In the genomic region with DNA sequence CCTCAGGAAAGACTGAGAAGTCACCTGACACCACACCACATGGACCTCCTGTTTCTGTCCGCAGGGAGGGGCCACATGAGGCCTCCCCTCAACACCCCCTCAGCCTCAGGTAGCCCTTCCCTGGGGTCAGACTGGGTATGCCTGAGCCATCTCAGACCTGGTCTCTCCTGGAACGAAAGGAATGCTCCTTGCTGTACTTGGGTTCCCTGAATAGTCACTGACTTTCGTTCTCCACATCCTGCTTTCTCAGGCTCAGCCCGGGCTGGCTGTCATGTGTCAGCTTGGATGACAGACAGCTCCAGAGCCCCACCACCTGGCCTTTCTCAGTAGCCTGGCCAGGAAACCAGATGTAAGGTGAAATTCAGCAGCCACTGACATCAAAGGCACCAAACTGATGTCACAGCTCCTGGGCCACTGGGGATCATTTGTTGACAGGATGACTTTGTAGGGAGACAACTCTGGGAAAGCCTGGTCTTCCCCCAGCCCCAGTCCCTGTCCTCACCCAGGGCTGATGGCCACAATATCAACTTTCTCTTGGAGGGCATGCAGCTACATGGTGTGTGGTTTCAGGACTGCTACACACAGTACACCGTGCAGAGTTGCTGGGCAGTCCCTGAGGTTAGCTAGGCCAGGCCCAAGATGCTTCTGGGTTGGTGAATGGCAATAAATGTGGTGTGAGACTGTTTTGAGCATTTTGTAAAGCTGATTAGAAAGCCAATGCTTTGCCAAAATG, we compare ENCODE assay signal across 9 cellular contexts.
DNase-seq lines count a peak whose midpoint lies in the region; ATAC-seq, FAIRE-seq and TF ChIP-seq lines count a peak whose summit lies in the region.
"Had no signal": no experiment of that assay in that cellular context is flagged by ENCODE, and none has a peak within 500 bp of the region (broad histone marks: within the 10 kb centered on the region; RNA-seq: fewer than 3 reads in every experiment).

No MANE protein-coding gene starts in this region.

- dilution Hi-C loops in keratinocyte (cut with MboI; ENCODE audit: extremely low pct_ligation_motif_present, low sequenced_read_pairs) = no loop called here

- H2AFZ ChIP-seq in keratinocyte (ENCODE audit: control insufficient read depth, low read length) = no peak overlapping the region

- no peaks in the 10 kb centered on the region for H3K9me3 Mint-ChIP-seq in T-cell

- peak in 2 of 3 experiments; percentile 21 to 42 for DNase-seq in NCI-H1417 (lab: John Stamatoyannopoulos, UW)
- DNase-seq in NCI-H1417 treated with DMSO at 0.1 percent for 48 hours (lab: John Stamatoyannopoulos, UW) = no peak
- no peak for DNase-seq in RWPE2 (ENCODE audit: low spot score)
- no peak for DNase-seq in keratinocyte (ENCODE audit: low read depth, low spot score)
- DNase-seq in GF-D8 (lab: John Stamatoyannopoulos, UW) = no peak
- no peak for DNase-seq in effector CD4-positive, alpha-beta T cell
- DNase-seq in T-cell = no peak

- H3K36me3 ChIP-seq in RWPE2 (ENCODE audit: low read depth) (no peaks in the 10 kb centered on the region), keratinocyte (ENCODE audit: control insufficient read depth in 2 of 2, extremely low read depth in 1 of 2, insufficient read depth in 2 of 2, low read length in 2 of 2) (no peaks in the 10 kb centered on the region)

- no peak overlapping the region for H3K9ac ChIP-seq in keratinocyte (ENCODE audit: control insufficient read depth, extremely low read depth, insufficient read depth, low read length)

- TF ChIP-seq CTCF in RWPE2 (IDR thresholded peaks at IDR 0.05; ENCODE audit: poor library complexity, severe bottlenecking) = no peak
- peak; percentile 10 to 39 (median 15) for TF ChIP-seq CTCF in keratinocyte (optimal IDR thresholded peaks at IDR 0.05 in 1 of 3, IDR thresholded peaks at IDR 0.05 in 1 of 3, conservative IDR thresholded peaks at IDR 0.05 in 1 of 3; ENCODE audit: extremely low read depth in 1 of 3, insufficient read depth in 2 of 3, low read length in 3 of 3)

- H3K36me3 Mint-ChIP-seq in T-cell = no peaks in the 10 kb centered on the region

- no peak overlapping the region for H3K27ac Mint-ChIP-seq in T-cell

- no peaks in the 10 kb centered on the region for H3K9me3 ChIP-seq in RWPE2 (ENCODE audit: severe bottlenecking)
- no peaks in the 10 kb centered on the region for H3K9me3 ChIP-seq in keratinocyte (ENCODE audit: control insufficient read depth, low read depth, low read length)

- H4K20me1 ChIP-seq in keratinocyte (ENCODE audit: control insufficient read depth, extremely low read depth, insufficient read depth, low read length) = no peaks in the 10 kb centered on the region

- H3K4me3 Mint-ChIP-seq in T-cell = no peak overlapping the region

- no peaks in the 10 kb centered on the region for H3K9me1 ChIP-seq in keratinocyte (ENCODE audit: control insufficient read depth, extremely low read depth, insufficient read depth, low read length)

- ATAC-seq in HG02938 (IDR thresholded peaks at IDR 0.05; ENCODE audit: unreplicated experiment) (peak; percentile 59), RWPE2 (ENCODE audit: low read depth) (peak; percentile 74), T-cell (replicated peaks in 1 of 4) (no peak)

- no peak for FAIRE-seq in keratinocyte (lab: Jason Lieb, UNC)
- FAIRE-seq: A204.1 had no signal

- CTCF ChIA-PET in T-cell (lab: Charles Lee) = interaction anchor here in 1 of 2 donors (0.6 kb wide), 1 partner anchor 783 kb away, joined by 3 read pairs; no protein-coding TSS in a partner anchor

- H3K27ac ChIP-seq in RWPE2 (ENCODE audit: poor library complexity, severe bottlenecking) = no peak overlapping the region
- H3K27ac ChIP-seq in keratinocyte (ENCODE audit: control insufficient read depth, insufficient read depth, low read length) = no peak overlapping the region

- H3K4me1 ChIP-seq in RWPE2 (ENCODE audit: insufficient read depth, poor library complexity, severe bottlenecking) = no peaks in the 10 kb centered on the region
- peaks cover 2% of the 10 kb centered on the region for H3K4me1 ChIP-seq in keratinocyte (ENCODE audit: control insufficient read depth, extremely low read depth, insufficient read depth, low read length)

- H3K4me3 ChIP-seq in RWPE2 (ENCODE audit: severe bottlenecking) = no peak overlapping the region
- H3K4me3 ChIP-seq in keratinocyte (ENCODE audit: control insufficient read depth in 2 of 3, extremely low read depth in 1 of 3, insufficient read depth in 2 of 3, low read depth in 1 of 3, low read length in 3 of 3) = no peak overlapping the region

- H3K27me3 ChIP-seq in RWPE2 (ENCODE audit: insufficient read depth, poor library complexity, severe bottlenecking) = no peaks in the 10 kb centered on the region
- no peaks in the 10 kb centered on the region for H3K27me3 ChIP-seq in keratinocyte (ENCODE audit: control insufficient read depth, extremely low read depth, insufficient read depth, low read length)

- H3K79me2 ChIP-seq in keratinocyte (ENCODE audit: control insufficient read depth, insufficient read depth, low read length) = no peaks in the 10 kb centered on the region

- H3K4me1 Mint-ChIP-seq in T-cell = no peaks in the 10 kb centered on the region

- H3K27me3 Mint-ChIP-seq in T-cell = peaks cover 7 to 14% of the 10 kb centered on the region in 2 donors

- POLR2A ChIA-PET in T-cell (lab: Charles Lee) = no interaction called here

- no peak overlapping the region for H3K4me2 ChIP-seq in keratinocyte (ENCODE audit: control insufficient read depth, extremely low read depth, insufficient read depth, low read depth, low read length)

Comparison
In these comparisons a context has a peak if more than half of its experiments do, and no peak if none do; other contexts are left out.
1. DNase-seq: peak in NCI-H1417 (2 of 3); none in NCI-H1417 treated with DMSO at 0.1 percent for 48 hours (single experiment), RWPE2 (single experiment), keratinocyte (single experiment), GF-D8 (single experiment), effector CD4-positive, alpha-beta T cell (single experiment) and T-cell (0 of 34).
2. ATAC-seq: peak in HG02938 (single experiment) and RWPE2 (single experiment); none in T-cell (0 of 4).